1 cellular context compared by ENCODE assay signal in the genomic region with DNA sequence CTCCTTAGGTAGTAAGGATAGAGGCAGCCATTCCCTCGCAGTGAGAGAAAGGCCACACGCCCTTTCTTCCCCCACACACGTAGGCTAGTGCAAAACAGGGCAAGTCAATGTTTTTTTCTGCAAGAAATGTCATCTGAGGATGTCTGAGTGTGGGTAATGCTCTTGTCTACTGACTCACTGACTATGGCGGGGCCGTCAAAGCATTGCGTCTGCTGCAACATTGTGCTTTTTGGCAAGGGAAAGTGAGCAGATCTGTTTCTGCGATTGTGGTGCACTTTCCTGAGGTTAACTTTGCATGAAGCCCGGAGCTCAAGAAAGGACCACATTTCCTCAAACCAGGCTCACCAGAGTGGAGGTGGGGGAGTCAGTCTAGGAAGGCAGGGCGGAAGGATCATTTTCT.
A peak's percentile ranks its signal among the peaks of the same experiment; 100 is the strongest.
TF ChIP-seq lines count a peak whose summit lies in the region.

No MANE protein-coding gene starts in this region.

TF ChIP-seq in HepG2, 621 proteins besides CTCF, POLR2A, EP300 and RAD21 (continued from another document and continues in another):
- TF ChIP-seq, protein P1, sequence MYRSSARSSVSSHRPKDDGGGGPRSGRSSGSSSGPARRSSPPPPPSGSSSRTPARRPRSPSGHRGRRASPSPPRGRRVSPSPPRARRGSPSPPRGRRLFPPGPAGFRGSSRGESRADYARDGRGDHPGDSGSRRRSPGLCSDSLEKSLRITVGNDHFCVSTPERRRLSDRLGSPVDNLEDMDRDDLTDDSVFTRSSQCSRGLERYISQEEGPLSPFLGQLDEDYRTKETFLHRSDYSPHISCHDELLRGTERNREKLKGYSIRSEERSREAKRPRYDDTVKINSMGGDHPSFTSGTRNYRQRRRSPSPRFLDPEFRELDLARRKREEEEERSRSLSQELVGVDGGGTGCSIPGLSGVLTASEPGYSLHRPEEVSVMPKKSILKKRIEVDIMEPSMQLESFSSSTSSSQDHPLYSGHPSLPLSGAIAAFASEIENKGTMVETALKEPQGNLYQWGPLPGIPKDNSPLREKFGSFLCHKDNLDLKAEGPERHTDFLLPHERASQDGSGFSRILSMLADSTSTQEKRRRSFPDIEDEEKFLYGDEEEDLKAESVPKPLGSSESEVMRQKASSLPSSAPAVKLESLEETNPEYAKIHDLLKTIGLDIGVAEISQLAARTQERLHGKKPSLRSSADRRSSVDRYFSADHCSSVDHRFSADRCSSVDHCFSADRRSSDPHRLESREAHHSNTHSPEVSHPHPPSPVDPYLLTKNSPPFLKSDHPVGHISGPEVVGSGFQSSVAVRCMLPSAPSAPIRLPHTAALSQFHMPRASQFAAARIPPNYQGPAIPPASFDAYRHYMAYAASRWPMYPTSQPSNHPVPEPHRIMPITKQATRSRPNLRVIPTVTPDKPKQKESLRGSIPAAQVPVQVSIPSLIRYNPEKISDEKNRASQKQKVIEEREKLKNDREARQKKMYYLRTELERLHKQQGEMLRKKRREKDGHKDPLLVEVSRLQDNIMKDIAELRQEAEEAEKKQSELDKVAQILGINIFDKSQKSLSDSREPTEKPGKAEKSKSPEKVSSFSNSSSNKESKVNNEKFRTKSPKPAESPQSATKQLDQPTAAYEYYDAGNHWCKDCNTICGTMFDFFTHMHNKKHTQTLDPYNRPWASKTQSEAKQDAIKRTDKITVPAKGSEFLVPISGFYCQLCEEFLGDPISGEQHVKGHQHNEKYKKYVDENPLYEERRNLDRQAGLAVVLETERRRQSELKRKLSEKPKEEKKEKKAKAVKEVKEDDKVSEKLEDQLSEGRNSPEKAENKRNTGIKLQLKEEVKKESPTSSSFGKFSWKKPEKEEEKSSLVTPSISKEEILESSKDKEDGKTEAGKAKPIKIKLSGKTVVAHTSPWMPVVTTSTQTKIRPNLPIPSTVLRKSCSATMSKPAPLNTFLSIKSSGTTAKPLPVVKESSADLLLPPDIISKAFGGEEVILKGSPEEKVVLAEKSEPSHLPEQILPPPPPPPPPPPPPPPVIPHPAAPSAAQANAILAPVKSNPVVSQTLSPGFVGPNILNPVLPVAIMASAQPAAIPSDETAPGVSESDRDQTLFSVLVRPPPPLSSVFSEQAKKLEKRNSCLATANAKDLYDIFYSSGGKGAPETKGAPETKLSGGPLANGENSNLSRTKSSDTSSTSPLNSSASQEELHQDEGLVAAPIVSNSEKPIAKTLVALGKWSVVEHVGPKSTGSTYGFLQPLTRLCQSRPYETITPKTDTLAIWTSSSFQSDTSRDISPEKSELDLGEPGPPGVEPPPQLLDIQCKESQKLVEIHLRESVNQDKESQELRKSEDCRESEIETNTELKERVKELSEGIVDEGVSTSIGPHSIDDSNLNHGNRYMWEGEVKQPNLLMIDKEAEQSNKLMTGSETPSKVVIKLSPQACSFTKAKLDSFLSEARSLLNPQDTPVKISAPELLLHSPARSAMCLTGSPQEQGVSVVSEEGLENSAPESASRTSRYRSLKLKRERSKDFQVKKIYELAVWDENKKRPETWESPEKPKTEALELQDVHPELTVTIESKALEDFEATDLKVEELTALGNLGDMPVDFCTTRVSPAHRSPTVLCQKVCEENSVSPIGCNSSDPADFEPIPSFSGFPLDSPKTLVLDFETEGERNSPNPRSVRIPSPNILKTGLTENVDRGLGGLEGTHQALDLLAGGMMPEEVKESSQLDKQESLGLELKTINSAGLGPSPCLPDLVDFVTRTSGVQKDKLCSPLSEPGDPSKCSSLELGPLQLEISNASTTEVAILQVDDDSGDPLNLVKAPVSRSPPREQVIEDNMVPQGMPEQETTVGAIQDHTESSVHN (CRISPR knock-in tag; IDR thresholded peaks at IDR 0.05): peak; percentile 13; the same call in 1 of the 2 replicates
- TF ChIP-seq HNRNPK (IDR thresholded peaks at IDR 0.05; ENCODE audit: low read depth, low read length, poor library complexity, severe bottlenecking): no peak
- TF ChIP-seq TRIM24 (CRISPR knock-in tag; IDR thresholded peaks at IDR 0.05): no peak
- no peak for TF ChIP-seq DPF2 (CRISPR knock-in tag; IDR thresholded peaks at IDR 0.05; ENCODE audit: borderline replicate concordance, low read depth)
- TF ChIP-seq NFIB (CRISPR knock-in tag; IDR thresholded peaks at IDR 0.05; ENCODE audit: borderline replicate concordance): no peak
- TF ChIP-seq SP4 (CRISPR knock-in tag; IDR thresholded peaks at IDR 0.05): peak; percentile 53; the same call in 1 of the 2 replicates
- peak; percentile 42; the same call in 1 of the 2 replicates for TF ChIP-seq ZNF792 (CRISPR knock-in tag; IDR thresholded peaks at IDR 0.05)
- TF ChIP-seq PHF5A (CRISPR knock-in tag; IDR thresholded peaks at IDR 0.05; ENCODE audit: low read depth, unreplicated experiment): no peak
- TF ChIP-seq FOSL1 (CRISPR knock-in tag; IDR thresholded peaks at IDR 0.05; ENCODE audit: borderline replicate concordance): peak; percentile 19; the same call in 1 of the 2 replicates
- TF ChIP-seq RFXAP (CRISPR knock-in tag; IDR thresholded peaks at IDR 0.05; ENCODE audit: borderline replicate concordance): no peak
- TF ChIP-seq, protein P2, sequence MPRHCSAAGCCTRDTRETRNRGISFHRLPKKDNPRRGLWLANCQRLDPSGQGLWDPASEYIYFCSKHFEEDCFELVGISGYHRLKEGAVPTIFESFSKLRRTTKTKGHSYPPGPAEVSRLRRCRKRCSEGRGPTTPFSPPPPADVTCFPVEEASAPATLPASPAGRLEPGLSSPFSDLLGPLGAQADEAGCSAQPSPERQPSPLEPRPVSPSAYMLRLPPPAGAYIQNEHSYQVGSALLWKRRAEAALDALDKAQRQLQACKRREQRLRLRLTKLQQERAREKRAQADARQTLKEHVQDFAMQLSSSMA (CRISPR knock-in tag; IDR thresholded peaks at IDR 0.05): no peak
- no peak for TF ChIP-seq ZNF75D (CRISPR knock-in tag; IDR thresholded peaks at IDR 0.05; ENCODE audit: borderline replicate concordance)
- TF ChIP-seq RFX3 (CRISPR knock-in tag; IDR thresholded peaks at IDR 0.05): no peak
- no peak for TF ChIP-seq ZNF343 (CRISPR knock-in tag; IDR thresholded peaks at IDR 0.05)
- no peak for TF ChIP-seq ZNF780A (CRISPR knock-in tag; IDR thresholded peaks at IDR 0.05)
- TF ChIP-seq, protein P3, sequence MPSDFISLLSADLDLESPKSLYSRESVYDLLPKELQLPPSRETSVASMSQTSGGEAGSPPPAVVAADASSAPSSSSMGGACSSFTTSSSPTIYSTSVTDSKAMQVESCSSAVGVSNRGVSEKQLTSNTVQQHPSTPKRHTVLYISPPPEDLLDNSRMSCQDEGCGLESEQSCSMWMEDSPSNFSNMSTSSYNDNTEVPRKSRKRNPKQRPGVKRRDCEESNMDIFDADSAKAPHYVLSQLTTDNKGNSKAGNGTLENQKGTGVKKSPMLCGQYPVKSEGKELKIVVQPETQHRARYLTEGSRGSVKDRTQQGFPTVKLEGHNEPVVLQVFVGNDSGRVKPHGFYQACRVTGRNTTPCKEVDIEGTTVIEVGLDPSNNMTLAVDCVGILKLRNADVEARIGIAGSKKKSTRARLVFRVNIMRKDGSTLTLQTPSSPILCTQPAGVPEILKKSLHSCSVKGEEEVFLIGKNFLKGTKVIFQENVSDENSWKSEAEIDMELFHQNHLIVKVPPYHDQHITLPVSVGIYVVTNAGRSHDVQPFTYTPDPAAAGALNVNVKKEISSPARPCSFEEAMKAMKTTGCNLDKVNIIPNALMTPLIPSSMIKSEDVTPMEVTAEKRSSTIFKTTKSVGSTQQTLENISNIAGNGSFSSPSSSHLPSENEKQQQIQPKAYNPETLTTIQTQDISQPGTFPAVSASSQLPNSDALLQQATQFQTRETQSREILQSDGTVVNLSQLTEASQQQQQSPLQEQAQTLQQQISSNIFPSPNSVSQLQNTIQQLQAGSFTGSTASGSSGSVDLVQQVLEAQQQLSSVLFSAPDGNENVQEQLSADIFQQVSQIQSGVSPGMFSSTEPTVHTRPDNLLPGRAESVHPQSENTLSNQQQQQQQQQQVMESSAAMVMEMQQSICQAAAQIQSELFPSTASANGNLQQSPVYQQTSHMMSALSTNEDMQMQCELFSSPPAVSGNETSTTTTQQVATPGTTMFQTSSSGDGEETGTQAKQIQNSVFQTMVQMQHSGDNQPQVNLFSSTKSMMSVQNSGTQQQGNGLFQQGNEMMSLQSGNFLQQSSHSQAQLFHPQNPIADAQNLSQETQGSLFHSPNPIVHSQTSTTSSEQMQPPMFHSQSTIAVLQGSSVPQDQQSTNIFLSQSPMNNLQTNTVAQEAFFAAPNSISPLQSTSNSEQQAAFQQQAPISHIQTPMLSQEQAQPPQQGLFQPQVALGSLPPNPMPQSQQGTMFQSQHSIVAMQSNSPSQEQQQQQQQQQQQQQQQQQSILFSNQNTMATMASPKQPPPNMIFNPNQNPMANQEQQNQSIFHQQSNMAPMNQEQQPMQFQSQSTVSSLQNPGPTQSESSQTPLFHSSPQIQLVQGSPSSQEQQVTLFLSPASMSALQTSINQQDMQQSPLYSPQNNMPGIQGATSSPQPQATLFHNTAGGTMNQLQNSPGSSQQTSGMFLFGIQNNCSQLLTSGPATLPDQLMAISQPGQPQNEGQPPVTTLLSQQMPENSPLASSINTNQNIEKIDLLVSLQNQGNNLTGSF (CRISPR knock-in tag; IDR thresholded peaks at IDR 0.05): peak; percentile 16; the same call in 1 of the 2 replicates
- TF ChIP-seq ZNF333 (CRISPR knock-in tag; IDR thresholded peaks at IDR 0.05; ENCODE audit: borderline replicate concordance): no peak
- TF ChIP-seq DNMT3B (CRISPR knock-in tag; conservative IDR thresholded peaks at IDR 0.05): no peak
- TF ChIP-seq, protein P4, sequence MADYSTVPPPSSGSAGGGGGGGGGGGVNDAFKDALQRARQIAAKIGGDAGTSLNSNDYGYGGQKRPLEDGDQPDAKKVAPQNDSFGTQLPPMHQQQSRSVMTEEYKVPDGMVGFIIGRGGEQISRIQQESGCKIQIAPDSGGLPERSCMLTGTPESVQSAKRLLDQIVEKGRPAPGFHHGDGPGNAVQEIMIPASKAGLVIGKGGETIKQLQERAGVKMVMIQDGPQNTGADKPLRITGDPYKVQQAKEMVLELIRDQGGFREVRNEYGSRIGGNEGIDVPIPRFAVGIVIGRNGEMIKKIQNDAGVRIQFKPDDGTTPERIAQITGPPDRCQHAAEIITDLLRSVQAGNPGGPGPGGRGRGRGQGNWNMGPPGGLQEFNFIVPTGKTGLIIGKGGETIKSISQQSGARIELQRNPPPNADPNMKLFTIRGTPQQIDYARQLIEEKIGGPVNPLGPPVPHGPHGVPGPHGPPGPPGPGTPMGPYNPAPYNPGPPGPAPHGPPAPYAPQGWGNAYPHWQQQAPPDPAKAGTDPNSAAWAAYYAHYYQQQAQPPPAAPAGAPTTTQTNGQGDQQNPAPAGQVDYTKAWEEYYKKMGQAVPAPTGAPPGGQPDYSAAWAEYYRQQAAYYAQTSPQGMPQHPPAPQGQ (CRISPR knock-in tag; IDR thresholded peaks at IDR 0.05; ENCODE audit: borderline replicate concordance): 0 out of 2 replicates have a peak, but pooled peaks have one; percentile 69
- TF ChIP-seq BORCS8-MEF2B (CRISPR knock-in tag; IDR thresholded peaks at IDR 0.05): 0 out of 2 replicates have a peak, but pooled peaks have one; percentile 36
- TF ChIP-seq, protein P5, sequence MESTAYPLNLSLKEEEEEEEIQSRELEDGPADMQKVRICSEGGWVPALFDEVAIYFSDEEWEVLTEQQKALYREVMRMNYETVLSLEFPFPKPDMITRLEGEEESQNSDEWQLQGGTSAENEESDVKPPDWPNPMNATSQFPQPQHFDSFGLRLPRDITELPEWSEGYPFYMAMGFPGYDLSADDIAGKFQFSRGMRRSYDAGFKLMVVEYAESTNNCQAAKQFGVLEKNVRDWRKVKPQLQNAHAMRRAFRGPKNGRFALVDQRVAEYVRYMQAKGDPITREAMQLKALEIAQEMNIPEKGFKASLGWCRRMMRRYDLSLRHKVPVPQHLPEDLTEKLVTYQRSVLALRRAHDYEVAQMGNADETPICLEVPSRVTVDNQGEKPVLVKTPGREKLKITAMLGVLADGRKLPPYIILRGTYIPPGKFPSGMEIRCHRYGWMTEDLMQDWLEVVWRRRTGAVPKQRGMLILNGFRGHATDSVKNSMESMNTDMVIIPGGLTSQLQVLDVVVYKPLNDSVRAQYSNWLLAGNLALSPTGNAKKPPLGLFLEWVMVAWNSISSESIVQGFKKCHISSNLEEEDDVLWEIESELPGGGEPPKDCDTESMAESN (CRISPR knock-in tag; conservative IDR thresholded peaks at IDR 0.05): no peak
- 0 out of 2 replicates have a peak, but pooled peaks have one; percentile 15 for TF ChIP-seq ZNF326 (CRISPR knock-in tag; IDR thresholded peaks at IDR 0.05; ENCODE audit: borderline replicate concordance)
- TF ChIP-seq MIER2 (CRISPR knock-in tag; IDR thresholded peaks at IDR 0.05): 0 out of 2 replicates have a peak, but pooled peaks have one; percentile 38
- TF ChIP-seq TBX2 (CRISPR knock-in tag; IDR thresholded peaks at IDR 0.05; ENCODE audit: borderline replicate concordance): no peak
- no peak for TF ChIP-seq MTF1 (CRISPR knock-in tag; IDR thresholded peaks at IDR 0.05)
- TF ChIP-seq, protein P6, sequence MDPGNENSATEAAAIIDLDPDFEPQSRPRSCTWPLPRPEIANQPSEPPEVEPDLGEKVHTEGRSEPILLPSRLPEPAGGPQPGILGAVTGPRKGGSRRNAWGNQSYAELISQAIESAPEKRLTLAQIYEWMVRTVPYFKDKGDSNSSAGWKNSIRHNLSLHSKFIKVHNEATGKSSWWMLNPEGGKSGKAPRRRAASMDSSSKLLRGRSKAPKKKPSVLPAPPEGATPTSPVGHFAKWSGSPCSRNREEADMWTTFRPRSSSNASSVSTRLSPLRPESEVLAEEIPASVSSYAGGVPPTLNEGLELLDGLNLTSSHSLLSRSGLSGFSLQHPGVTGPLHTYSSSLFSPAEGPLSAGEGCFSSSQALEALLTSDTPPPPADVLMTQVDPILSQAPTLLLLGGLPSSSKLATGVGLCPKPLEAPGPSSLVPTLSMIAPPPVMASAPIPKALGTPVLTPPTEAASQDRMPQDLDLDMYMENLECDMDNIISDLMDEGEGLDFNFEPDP (CRISPR knock-in tag; conservative IDR thresholded peaks at IDR 0.05): 0 out of 2 replicates have a peak, but pooled peaks have one; percentile 73
- TF ChIP-seq, protein P7, sequence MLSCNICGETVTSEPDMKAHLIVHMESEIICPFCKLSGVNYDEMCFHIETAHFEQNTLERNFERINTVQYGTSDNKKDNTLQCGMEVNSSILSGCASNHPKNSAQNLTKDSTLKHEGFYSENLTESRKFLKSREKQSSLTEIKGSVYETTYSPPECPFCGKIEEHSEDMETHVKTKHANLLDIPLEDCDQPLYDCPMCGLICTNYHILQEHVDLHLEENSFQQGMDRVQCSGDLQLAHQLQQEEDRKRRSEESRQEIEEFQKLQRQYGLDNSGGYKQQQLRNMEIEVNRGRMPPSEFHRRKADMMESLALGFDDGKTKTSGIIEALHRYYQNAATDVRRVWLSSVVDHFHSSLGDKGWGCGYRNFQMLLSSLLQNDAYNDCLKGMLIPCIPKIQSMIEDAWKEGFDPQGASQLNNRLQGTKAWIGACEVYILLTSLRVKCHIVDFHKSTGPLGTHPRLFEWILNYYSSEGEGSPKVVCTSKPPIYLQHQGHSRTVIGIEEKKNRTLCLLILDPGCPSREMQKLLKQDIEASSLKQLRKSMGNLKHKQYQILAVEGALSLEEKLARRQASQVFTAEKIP (CRISPR knock-in tag; IDR thresholded peaks at IDR 0.05; ENCODE audit: borderline replicate concordance): no peak
